In genomic region chr6:111522393-111523020, GRCh38 we compare ENCODE assay signal across 14 cellular contexts. TPM values are rescaled to one million over a fixed set of nuclear protein-coding genes. Genes with fewer than 3 reads are reported as not detected.
A peak's percentile ranks its signal among the peaks of the same experiment; 100 is the strongest.
DNase-seq lines count a peak whose midpoint lies in the region; ATAC-seq and TF ChIP-seq lines count a peak whose summit lies in the region.
"Had no signal": no experiment of that assay in that cellular context is flagged by ENCODE, and none has a peak within 500 bp of the region (broad histone marks: within the 10 kb centered on the region; RNA-seq: fewer than 3 reads in every experiment).

No MANE protein-coding gene starts in this region.

- H3K4me1 Mint-ChIP-seq in CD8-positive, alpha-beta memory T cell, result peaks cover 16 to 26% (median 22%) of the 10 kb centered on the region in 3 donors
- H3K4me1 Mint-ChIP-seq in T-helper 17 cell (peaks cover 23% of the 10 kb centered on the region), mesothelial cell of epicardium (peaks cover 24% of the 10 kb centered on the region)

- peak overlapping the region in 7 of 8 donors; percentile 6 to 86 (median 26) for H3K27ac Mint-ChIP-seq in CD8-positive, alpha-beta memory T cell
- H3K27ac Mint-ChIP-seq in T-helper 17 cell (peak overlapping the region; percentile 69), mesothelial cell of epicardium (no peak overlapping the region)
- H3K27ac Mint-ChIP-seq: activated naive CD4-positive, alpha-beta T cell treated with anti-CD3 and anti-CD28 coated beads for 36 hours had no signal

- no peak overlapping the region for H3K4me3 ChIP-seq in CD8-positive, alpha-beta memory T cell (ENCODE audit: low read length)
- no peak overlapping the region for H3K4me3 ChIP-seq in Jurkat, Clone E6-1 (ENCODE audit: low read length)
- H3K4me3 ChIP-seq in neutrophil (ENCODE audit: low read depth in 1 of 2, low read length in 1 of 2), result no peak overlapping the region
- no peak overlapping the region for H3K4me3 ChIP-seq in BE2C (ENCODE audit: low read depth, low read length)
- no peak overlapping the region for H3K4me3 ChIP-seq in Karpas-422 (ENCODE audit: low read length)
- H3K4me3 ChIP-seq: BLaER1, tibial nerve had no signal

- H3K79me2 ChIP-seq in Karpas-422 (ENCODE audit: low read length), result no peaks in the 10 kb centered on the region

- CTCF ChIA-PET in CD8-positive, alpha-beta memory T cell (lab: Charles Lee), result no interaction called here

- no peak overlapping the region for H3K4me2 ChIP-seq in Karpas-422 (ENCODE audit: low read depth, low read length, poor library complexity, severe bottlenecking)
- H3K4me2 ChIP-seq: BLaER1 had no signal

- no peaks in the 10 kb centered on the region for H3K27me3 ChIP-seq in CD8-positive, alpha-beta memory T cell (ENCODE audit: insufficient read depth, low read length, poor library complexity, severe bottlenecking)
- H3K27me3 ChIP-seq in neutrophil, result no peaks in the 10 kb centered on the region
- H3K27me3 ChIP-seq in BE2C, result no peaks in the 10 kb centered on the region
- H3K27me3 ChIP-seq in Karpas-422 (ENCODE audit: low read length), result no peaks in the 10 kb centered on the region
- H3K27me3 ChIP-seq: BLaER1, tibial nerve had no signal

- TF ChIP-seq CTCF in neutrophil (IDR thresholded peaks at IDR 0.05) (no peak), mesothelial cell of epicardium (IDR thresholded peaks at IDR 0.05; ENCODE audit: unreplicated experiment) (no peak), BE2C (IDR thresholded peaks at IDR 0.05; ENCODE audit: low read depth, low read length) (no peak)

- no peaks in the 10 kb centered on the region for H3K9me2 ChIP-seq in Karpas-422 (replicated peaks; ENCODE audit: insufficient read depth, low read length)

- H3K27me3 Mint-ChIP-seq in CD8-positive, alpha-beta memory T cell, result peaks cover 0 to 1% of the 10 kb centered on the region in 2 donors
- no peaks in the 10 kb centered on the region for H3K27me3 Mint-ChIP-seq in T-helper 17 cell
- no peaks in the 10 kb centered on the region for H3K27me3 Mint-ChIP-seq in mesothelial cell of epicardium (ENCODE audit: low read depth)

- peak overlapping the region in 5 of 7 donors; percentile 3 to 60 (median 39) for H3K4me3 Mint-ChIP-seq in CD8-positive, alpha-beta memory T cell
- H3K4me3 Mint-ChIP-seq in T-helper 17 cell (peak overlapping the region; percentile 55), mesothelial cell of epicardium (no peak overlapping the region)
- H3K4me3 Mint-ChIP-seq: activated naive CD4-positive, alpha-beta T cell treated with anti-CD3 and anti-CD28 coated beads for 36 hours had no signal

- H3K9ac ChIP-seq in Karpas-422 (ENCODE audit: low read length), result no peak overlapping the region
- H3K9ac ChIP-seq: BLaER1 had no signal

- peaks cover 10% of the 10 kb centered on the region for H3K4me1 ChIP-seq in CD8-positive, alpha-beta memory T cell (ENCODE audit: insufficient read depth, low read length)
- H3K4me1 ChIP-seq in neutrophil (ENCODE audit: control insufficient read depth in 1 of 2, insufficient read depth in 1 of 2, low read depth in 1 of 2, low read length in 1 of 2) (peaks cover 52 to 55% of the 10 kb centered on the region in 2 experiments), BE2C (peaks cover 12% of the 10 kb centered on the region), Karpas-422 (ENCODE audit: low read length) (no peaks in the 10 kb centered on the region)

- ATAC-seq in T-helper 17 cell, result peak; percentile 74

- peak in 1 of 5 donors; percentile 20 for DNase-seq in CD8-positive, alpha-beta memory T cell
- DNase-seq in Jurkat, Clone E6-1 (ENCODE audit: low read depth, low spot score), result peak; percentile 78
- DNase-seq in T-helper 17 cell (no peak), mesothelial cell of epicardium (ENCODE audit: low spot score in 2 of 2, unreplicated experiment in 2 of 2) (no peak), BE2C (no peak), cerebellar nuclear complex (lab: John Stamatoyannopoulos, UW) (no peak), Karpas-422 (no peak)
- DNase-seq: activated naive CD4-positive, alpha-beta T cell treated with anti-CD3 and anti-CD28 coated beads for 36 hours; caudate nucleus; mesenchymal stem cell; NCI-H1417 treated with DMSO at 0.1 percent for 48 hours had no signal

- H4K20me1 ChIP-seq in Karpas-422 (ENCODE audit: insufficient read depth, low read depth, low read length), result no peaks in the 10 kb centered on the region

- no peak overlapping the region for H2AFZ ChIP-seq in Karpas-422 (ENCODE audit: low read length)

- no peaks in the 10 kb centered on the region for H3K9me3 ChIP-seq in CD8-positive, alpha-beta memory T cell (ENCODE audit: low read length)
- no peaks in the 10 kb centered on the region for H3K9me3 ChIP-seq in T-helper 17 cell (ENCODE audit: control insufficient read depth, low read length, poor library complexity, severe bottlenecking)
- no peaks in the 10 kb centered on the region for H3K9me3 ChIP-seq in neutrophil
- H3K9me3 ChIP-seq in BE2C, result no peaks in the 10 kb centered on the region
- no peaks in the 10 kb centered on the region for H3K9me3 ChIP-seq in Karpas-422 (ENCODE audit: low read length)

- H3K27ac ChIP-seq in CD8-positive, alpha-beta memory T cell (ENCODE audit: low read depth, low read length), result no peak overlapping the region
- H3K27ac ChIP-seq in neutrophil (peak overlapping the region; percentile 60), Karpas-422 (ENCODE audit: low read length) (no peak overlapping the region)
- H3K27ac ChIP-seq: BLaER1, tibial nerve had no signal

- no peaks in the 10 kb centered on the region for H3K9me3 Mint-ChIP-seq in CD8-positive, alpha-beta memory T cell
- peaks cover 14% of the 10 kb centered on the region for H3K9me3 Mint-ChIP-seq in mesothelial cell of epicardium
- H3K9me3 Mint-ChIP-seq: activated naive CD4-positive, alpha-beta T cell treated with anti-CD3 and anti-CD28 coated beads for 36 hours had no signal

- H3K36me3 ChIP-seq in CD8-positive, alpha-beta memory T cell (ENCODE audit: insufficient read depth, low read length), result no peaks in the 10 kb centered on the region
- H3K36me3 ChIP-seq in neutrophil (no peaks in the 10 kb centered on the region), BE2C (no peaks in the 10 kb centered on the region), Karpas-422 (ENCODE audit: insufficient read depth, low read length) (no peaks in the 10 kb centered on the region)

- H3K36me3 Mint-ChIP-seq in CD8-positive, alpha-beta memory T cell, result peaks cover 0 to 1% (median 0%) of the 10 kb centered on the region in 3 donors
- H3K36me3 Mint-ChIP-seq in T-helper 17 cell (ENCODE audit: low read depth) (no peaks in the 10 kb centered on the region), mesothelial cell of epicardium (peaks cover 12% of the 10 kb centered on the region)

- POLR2A ChIA-PET in CD8-positive, alpha-beta memory T cell (lab: Charles Lee), result no interaction called here

RNA-seq across cellular contexts. Expression of gene REV3L, which starts 39.5 kb away (rescaled TPM):
- total RNA-seq in CD8-positive, alpha-beta memory T cell, result 10 to 100 TPM; 20.8 to 27.0 TPM
- polyA plus RNA-seq in CD8-positive, alpha-beta memory T cell, result 16.5 TPM
- polyA plus RNA-seq in Jurkat, Clone E6-1 (2012; ENCODE audit: insufficient read depth, insufficient read length), result 7.8 TPM
- total RNA-seq in T-helper 17 cell (10 to 100 TPM; 18.9 to 19.8 TPM), mesothelial cell of epicardium (39.8 to 41.7 TPM (median 40.8 TPM) in 3 replicates)
- polyA plus RNA-seq in BE2C (2012; ENCODE audit: insufficient read depth, insufficient read length, low read depth), result 40.9 TPM
- 38.6 and 64.4 TPM in 2 replicates for total RNA-seq in Karpas-422 (2014; rRNA removed; shearing (Covaris generic); ENCODE audit: low replicate concordance)
